Comparison of ENCODE assay signal across 27 cellular contexts in genomic region chr2:810397-810796, GRCh38.
DNase-seq lines count a peak whose midpoint lies in the region; ATAC-seq and TF ChIP-seq lines count a peak whose summit lies in the region.
"Had no signal": no experiment of that assay in that cellular context is flagged by ENCODE, and none has a peak within 500 bp of the region (broad histone marks: within the 10 kb centered on the region; RNA-seq: fewer than 3 reads in every experiment).

No MANE protein-coding gene starts in this region.

- H3K9me3 ChIP-seq in DND-41 (ENCODE audit: insufficient read depth, low read length, severe bottlenecking) (no peaks in the 10 kb centered on the region), hepatocyte (ENCODE audit: low read depth) (no peaks in the 10 kb centered on the region)
- H3K9me3 ChIP-seq: HAP-1, SJCRH30 had no signal

- peak; percentile 45; the same call in 2 of the 3 replicates for ATAC-seq in DND-41 (ENCODE audit: insufficient read depth, low read depth)
- ATAC-seq in GM21825 (IDR thresholded peaks at IDR 0.05; ENCODE audit: unreplicated experiment), result no peak
- no peak for ATAC-seq in GM18909 (IDR thresholded peaks at IDR 0.05; ENCODE audit: poor library complexity, unreplicated experiment)
- ATAC-seq: CD8-positive, alpha-beta T cell; Right ventricle myocardium inferior; SK-N-SH treated with all-trans-retinoic acid at 6 μM for 48 hours had no signal

- H3K4me1 ChIP-seq in DND-41 (ENCODE audit: insufficient read depth, low read length) (peaks cover 4% of the 10 kb centered on the region; the same call in 1 of the 2 replicates), hepatocyte (ENCODE audit: insufficient read depth) (no peaks in the 10 kb centered on the region)
- H3K4me1 ChIP-seq: HAP-1, SJCRH30 had no signal

- H3K79me2 ChIP-seq in DND-41 (ENCODE audit: insufficient read depth, low read length) (no peaks in the 10 kb centered on the region), hepatocyte (no peaks in the 10 kb centered on the region)

- H4K20me1 ChIP-seq in DND-41 (ENCODE audit: insufficient read depth, low read length), result no peaks in the 10 kb centered on the region
- H4K20me1 ChIP-seq in hepatocyte (ENCODE audit: insufficient read depth, poor library complexity, severe bottlenecking), result no peaks in the 10 kb centered on the region

- in situ Hi-C loops in KBM-7 (cut with MboI; ENCODE audit: low pct_unique_long_range_greater_than_20kb, low sequenced_read_pairs), result no loop called here

- 23% methylated on average over 1 of the region's 1 CpG for WGBS in hepatocyte (ENCODE audit: low lambda C conversion rate, missing lambda C conversion rate)

- DNase-seq in NCI-H146 (lab: John Stamatoyannopoulos, UW), result peak; percentile 4
- no peak for DNase-seq in NCI-H146 treated with DMSO at 0.1 percent for 48 hours (lab: John Stamatoyannopoulos, UW; ENCODE audit: unreplicated experiment)
- DNase-seq in DND-41, result no peak
- DNase-seq in NCI-H345 treated with DMSO at 0.1 percent for 48 hours (lab: John Stamatoyannopoulos, UW; ENCODE audit: unreplicated experiment), result peak; percentile 5
- peak; percentile 42 for DNase-seq in hepatocyte (ENCODE audit: low spot score)
- no peak for DNase-seq in KBM-7
- DNase-seq: Calu3; CD8-positive, alpha-beta T cell; DMS153; GOT3; Karpas-422; NCI-H1092; NCI-H1417 treated with DMSO at 0.1 percent for 48 hours; NCI-H187 treated with DMSO at 0.1 percent for 48 hours; NCI-H2107; NCI-H510A; NCI-H774; PC-9; SJCRH30 had no signal

- no peak overlapping the region for H2AFZ ChIP-seq in DND-41 (ENCODE audit: low read depth, low read length)
- H2AFZ ChIP-seq in hepatocyte, result no peak overlapping the region
- H2AFZ ChIP-seq: PC-9 had no signal

- H3K27ac ChIP-seq in DND-41 (ENCODE audit: low read length), result no peak overlapping the region
- H3K27ac ChIP-seq in hepatocyte, result no peak overlapping the region
- H3K27ac ChIP-seq: 22Rv1, C4-2B, HL-60, PC-9, SJCRH30 had no signal

- no peaks in the 10 kb centered on the region for H3K9me2 ChIP-seq in hepatocyte (replicated peaks; ENCODE audit: insufficient read depth)

- H3K36me3 ChIP-seq in DND-41 (ENCODE audit: insufficient read depth, low read length), result peaks cover 4% of the 10 kb centered on the region; the same call in 1 of the 2 replicates
- H3K36me3 ChIP-seq in hepatocyte (replicated peaks; ENCODE audit: insufficient read depth, low read depth), result no peaks in the 10 kb centered on the region
- H3K36me3 ChIP-seq: HAP-1, SJCRH30 had no signal

- H3K4me2 ChIP-seq in DND-41 (ENCODE audit: insufficient read depth, low read length) (no peak overlapping the region), hepatocyte (no peak overlapping the region)
- H3K4me2 ChIP-seq: PC-9 had no signal

- TF ChIP-seq CTCF in DND-41 (IDR thresholded peaks at IDR 0.05; ENCODE audit: borderline replicate concordance, extremely low read depth, low read length, poor library complexity, severe bottlenecking) (no peak), hepatocyte (IDR thresholded peaks at IDR 0.05; ENCODE audit: poor library complexity) (no peak)

- no peak overlapping the region for H3K9ac ChIP-seq in DND-41 (ENCODE audit: low read depth, low read length)

- H3K27me3 ChIP-seq in DND-41 (ENCODE audit: insufficient read depth, low read length, poor library complexity) (no peaks in the 10 kb centered on the region), hepatocyte (no peaks in the 10 kb centered on the region)
- H3K27me3 ChIP-seq: SJCRH30 had no signal

- H3K4me3 ChIP-seq in DND-41 (ENCODE audit: low read depth in 1 of 2, low read length in 2 of 2) (no peak overlapping the region), hepatocyte (no peak overlapping the region)
- H3K4me3 ChIP-seq: HAP-1, PC-9, SJCRH30 had no signal

Comparison
In these comparisons a context has a peak if more than half of its experiments do, and no peak if none do; other contexts are left out.
1. DNase-seq: peak in NCI-H146 (single experiment), NCI-H345 treated with DMSO at 0.1 percent for 48 hours (single experiment) and hepatocyte (single experiment); none in NCI-H146 treated with DMSO at 0.1 percent for 48 hours (single experiment), DND-41 (single experiment) and KBM-7 (single experiment).